ENCODE assay signal across 1 cellular context in the genomic region with DNA sequence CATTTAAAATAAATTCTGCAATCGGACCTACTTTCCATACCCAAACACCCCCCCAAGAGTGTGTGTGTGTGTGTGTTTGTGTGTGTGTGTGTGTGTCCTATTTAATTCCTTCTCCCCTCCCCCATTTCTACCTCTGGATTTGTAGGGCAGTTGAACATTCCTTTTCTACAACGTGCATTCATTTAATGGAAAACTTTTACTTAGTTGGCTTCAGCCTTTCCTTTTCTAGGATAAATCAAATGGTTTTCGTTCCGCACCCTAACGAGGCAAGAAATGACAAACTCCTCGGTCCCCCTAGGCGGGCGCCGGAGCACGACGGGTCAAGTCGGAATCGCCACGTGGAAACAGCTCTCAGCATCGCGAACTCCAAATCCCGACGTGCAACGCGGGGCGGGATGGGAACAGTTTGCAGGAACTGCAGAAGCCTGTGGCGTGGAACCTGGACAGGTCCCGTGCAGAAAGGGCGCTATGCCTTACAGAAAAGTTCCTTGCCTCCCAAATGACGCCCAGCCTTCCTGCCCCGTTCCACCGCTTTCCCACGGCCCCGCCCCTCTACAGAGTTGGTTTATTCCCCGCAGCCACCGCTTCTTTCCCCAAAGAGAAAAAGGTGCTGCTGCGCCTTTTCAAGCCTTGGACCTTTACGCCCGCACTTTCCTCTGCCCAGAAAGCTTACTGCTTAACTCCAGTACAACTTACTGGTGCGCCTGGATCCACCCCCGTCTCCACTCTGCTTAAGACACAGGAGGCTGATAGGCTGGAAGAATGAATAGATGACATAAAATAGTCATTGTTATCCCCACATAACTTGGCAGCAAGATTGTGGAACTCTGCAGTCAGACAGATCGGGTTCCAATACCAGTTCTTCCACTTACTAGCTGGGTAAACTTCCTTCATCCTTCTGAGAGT.
A peak's percentile ranks its signal among the peaks of the same experiment; 100 is the strongest.
TF ChIP-seq lines count a peak whose summit lies in the region.

No MANE protein-coding gene starts in this region.

TF ChIP-seq in HepG2, 621 proteins besides CTCF, POLR2A, EP300 and RAD21 (continued from another document and continues in another):
- TF ChIP-seq ZNF280D (CRISPR knock-in tag; IDR thresholded peaks at IDR 0.05) (peak; percentile 85; the same call in 1 of the 2 replicates), ZSCAN21 (CRISPR knock-in tag; IDR thresholded peaks at IDR 0.05; ENCODE audit: borderline replicate concordance) (0 out of 2 replicates have a peak, but pooled peaks have one; percentile 63), ZNF121 (CRISPR knock-in tag; IDR thresholded peaks at IDR 0.05) (peak; percentile 59), PHF8 (CRISPR knock-in tag; IDR thresholded peaks at IDR 0.05) (no peak; the same call in 1 of the 2 replicates), CEBPG (CRISPR knock-in tag; IDR thresholded peaks at IDR 0.05) (no peak), IRF2 (CRISPR knock-in tag; IDR thresholded peaks at IDR 0.05) (peak; percentile 65), ZMYM2 (CRISPR knock-in tag; IDR thresholded peaks at IDR 0.05) (peak; percentile 46; the same call in 1 of the 2 replicates), ARNT (IDR thresholded peaks at IDR 0.05) (no peak), HBP1 (CRISPR knock-in tag; IDR thresholded peaks at IDR 0.05; ENCODE audit: low read depth) (peak; percentile 21; the same call in 1 of the 2 replicates), CSRNP2 (CRISPR knock-in tag; conservative IDR thresholded peaks at IDR 0.05; ENCODE audit: low read depth) (no peak), RFXAP (CRISPR knock-in tag; IDR thresholded peaks at IDR 0.05; ENCODE audit: borderline replicate concordance) (peak; percentile 47; the same call in 1 of the 2 replicates), EHMT2 (IDR thresholded peaks at IDR 0.05; ENCODE audit: borderline replicate concordance, low read depth, low read length) (peak; percentile 39; the same call in 1 of the 2 replicates), SP2 (CRISPR knock-in tag; IDR thresholded peaks at IDR 0.05) (0 out of 2 replicates have a peak, but pooled peaks have one; percentile 32), RNF2 (conservative IDR thresholded peaks at IDR 0.05; ENCODE audit: low read depth) (0 out of 2 replicates have a peak, but pooled peaks have one; percentile 55), TFDP1 (CRISPR knock-in tag; IDR thresholded peaks at IDR 0.05; ENCODE audit: borderline replicate concordance) (peak; percentile 96), ZNF136 (CRISPR knock-in tag; IDR thresholded peaks at IDR 0.05; ENCODE audit: low read depth) (peak; percentile 63; the same call in 1 of the 2 replicates), CBX2 (IDR thresholded peaks at IDR 0.05; ENCODE audit: low read depth, low read length) (no peak), CBX2 (CRISPR knock-in tag; IDR thresholded peaks at IDR 0.05; ENCODE audit: low read depth) (0 out of 2 replicates have a peak, but pooled peaks have one; percentile 19), ZFP62 (CRISPR knock-in tag; IDR thresholded peaks at IDR 0.05) (no peak), ZHX1 (CRISPR knock-in tag; IDR thresholded peaks at IDR 0.05; ENCODE audit: low read depth) (no peak), ATAD3A (CRISPR knock-in tag; IDR thresholded peaks at IDR 0.05) (no peak), ZNF557 (CRISPR knock-in tag; IDR thresholded peaks at IDR 0.05) (no peak), ZSCAN20 (CRISPR knock-in tag; IDR thresholded peaks at IDR 0.05; ENCODE audit: borderline replicate concordance) (no peak), TOPORS (CRISPR knock-in tag; IDR thresholded peaks at IDR 0.05) (0 out of 2 replicates have a peak, but pooled peaks have one; percentile 62), ZNF343 (CRISPR knock-in tag; IDR thresholded peaks at IDR 0.05) (peak; percentile 74; the same call in 1 of the 2 replicates), GATA4 (IDR thresholded peaks at IDR 0.05; ENCODE audit: borderline replicate concordance, low read depth) (no peak), SMYD3 (CRISPR knock-in tag; IDR thresholded peaks at IDR 0.05) (0 out of 2 replicates have a peak, but pooled peaks have one; percentile 21), NPAS2 (CRISPR knock-in tag; IDR thresholded peaks at IDR 0.05; ENCODE audit: borderline replicate concordance) (peak; percentile 74; the same call in 1 of the 2 replicates), ISL2 (CRISPR knock-in tag; IDR thresholded peaks at IDR 0.05) (peak; percentile 51; the same call in 1 of the 2 replicates), SCMH1 (CRISPR knock-in tag; IDR thresholded peaks at IDR 0.05; ENCODE audit: borderline replicate concordance) (no peak), PITX1 (CRISPR knock-in tag; IDR thresholded peaks at IDR 0.05) (peak; percentile 58; the same call in 1 of the 2 replicates), IKZF5 (CRISPR knock-in tag; IDR thresholded peaks at IDR 0.05) (peak; percentile 80), NFYB (CRISPR knock-in tag; IDR thresholded peaks at IDR 0.05) (no peak), CCDC6 (CRISPR knock-in tag; IDR thresholded peaks at IDR 0.05) (peak; percentile 72; the same call in 1 of the 2 replicates)
- TF ChIP-seq, protein P1, sequence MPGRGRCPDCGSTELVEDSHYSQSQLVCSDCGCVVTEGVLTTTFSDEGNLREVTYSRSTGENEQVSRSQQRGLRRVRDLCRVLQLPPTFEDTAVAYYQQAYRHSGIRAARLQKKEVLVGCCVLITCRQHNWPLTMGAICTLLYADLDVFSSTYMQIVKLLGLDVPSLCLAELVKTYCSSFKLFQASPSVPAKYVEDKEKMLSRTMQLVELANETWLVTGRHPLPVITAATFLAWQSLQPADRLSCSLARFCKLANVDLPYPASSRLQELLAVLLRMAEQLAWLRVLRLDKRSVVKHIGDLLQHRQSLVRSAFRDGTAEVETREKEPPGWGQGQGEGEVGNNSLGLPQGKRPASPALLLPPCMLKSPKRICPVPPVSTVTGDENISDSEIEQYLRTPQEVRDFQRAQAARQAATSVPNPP (CRISPR knock-in tag; IDR thresholded peaks at IDR 0.05) = no peak; the same call in 1 of the 2 replicates
- TF ChIP-seq, protein P2, sequence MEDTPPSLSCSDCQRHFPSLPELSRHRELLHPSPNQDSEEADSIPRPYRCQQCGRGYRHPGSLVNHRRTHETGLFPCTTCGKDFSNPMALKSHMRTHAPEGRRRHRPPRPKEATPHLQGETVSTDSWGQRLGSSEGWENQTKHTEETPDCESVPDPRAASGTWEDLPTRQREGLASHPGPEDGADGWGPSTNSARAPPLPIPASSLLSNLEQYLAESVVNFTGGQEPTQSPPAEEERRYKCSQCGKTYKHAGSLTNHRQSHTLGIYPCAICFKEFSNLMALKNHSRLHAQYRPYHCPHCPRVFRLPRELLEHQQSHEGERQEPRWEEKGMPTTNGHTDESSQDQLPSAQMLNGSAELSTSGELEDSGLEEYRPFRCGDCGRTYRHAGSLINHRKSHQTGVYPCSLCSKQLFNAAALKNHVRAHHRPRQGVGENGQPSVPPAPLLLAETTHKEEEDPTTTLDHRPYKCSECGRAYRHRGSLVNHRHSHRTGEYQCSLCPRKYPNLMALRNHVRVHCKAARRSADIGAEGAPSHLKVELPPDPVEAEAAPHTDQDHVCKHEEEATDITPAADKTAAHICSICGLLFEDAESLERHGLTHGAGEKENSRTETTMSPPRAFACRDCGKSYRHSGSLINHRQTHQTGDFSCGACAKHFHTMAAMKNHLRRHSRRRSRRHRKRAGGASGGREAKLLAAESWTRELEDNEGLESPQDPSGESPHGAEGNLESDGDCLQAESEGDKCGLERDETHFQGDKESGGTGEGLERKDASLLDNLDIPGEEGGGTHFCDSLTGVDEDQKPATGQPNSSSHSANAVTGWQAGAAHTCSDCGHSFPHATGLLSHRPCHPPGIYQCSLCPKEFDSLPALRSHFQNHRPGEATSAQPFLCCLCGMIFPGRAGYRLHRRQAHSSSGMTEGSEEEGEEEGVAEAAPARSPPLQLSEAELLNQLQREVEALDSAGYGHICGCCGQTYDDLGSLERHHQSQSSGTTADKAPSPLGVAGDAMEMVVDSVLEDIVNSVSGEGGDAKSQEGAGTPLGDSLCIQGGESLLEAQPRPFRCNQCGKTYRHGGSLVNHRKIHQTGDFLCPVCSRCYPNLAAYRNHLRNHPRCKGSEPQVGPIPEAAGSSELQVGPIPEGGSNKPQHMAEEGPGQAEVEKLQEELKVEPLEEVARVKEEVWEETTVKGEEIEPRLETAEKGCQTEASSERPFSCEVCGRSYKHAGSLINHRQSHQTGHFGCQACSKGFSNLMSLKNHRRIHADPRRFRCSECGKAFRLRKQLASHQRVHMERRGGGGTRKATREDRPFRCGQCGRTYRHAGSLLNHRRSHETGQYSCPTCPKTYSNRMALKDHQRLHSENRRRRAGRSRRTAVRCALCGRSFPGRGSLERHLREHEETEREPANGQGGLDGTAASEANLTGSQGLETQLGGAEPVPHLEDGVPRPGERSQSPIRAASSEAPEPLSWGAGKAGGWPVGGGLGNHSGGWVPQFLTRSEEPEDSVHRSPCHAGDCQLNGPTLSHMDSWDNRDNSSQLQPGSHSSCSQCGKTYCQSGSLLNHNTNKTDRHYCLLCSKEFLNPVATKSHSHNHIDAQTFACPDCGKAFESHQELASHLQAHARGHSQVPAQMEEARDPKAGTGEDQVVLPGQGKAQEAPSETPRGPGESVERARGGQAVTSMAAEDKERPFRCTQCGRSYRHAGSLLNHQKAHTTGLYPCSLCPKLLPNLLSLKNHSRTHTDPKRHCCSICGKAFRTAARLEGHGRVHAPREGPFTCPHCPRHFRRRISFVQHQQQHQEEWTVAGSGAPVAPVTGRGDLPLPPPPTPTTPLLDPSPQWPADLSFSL (CRISPR knock-in tag; IDR thresholded peaks at IDR 0.05) = no peak; the same call in none of the 2 replicates
